In the genomic region with DNA sequence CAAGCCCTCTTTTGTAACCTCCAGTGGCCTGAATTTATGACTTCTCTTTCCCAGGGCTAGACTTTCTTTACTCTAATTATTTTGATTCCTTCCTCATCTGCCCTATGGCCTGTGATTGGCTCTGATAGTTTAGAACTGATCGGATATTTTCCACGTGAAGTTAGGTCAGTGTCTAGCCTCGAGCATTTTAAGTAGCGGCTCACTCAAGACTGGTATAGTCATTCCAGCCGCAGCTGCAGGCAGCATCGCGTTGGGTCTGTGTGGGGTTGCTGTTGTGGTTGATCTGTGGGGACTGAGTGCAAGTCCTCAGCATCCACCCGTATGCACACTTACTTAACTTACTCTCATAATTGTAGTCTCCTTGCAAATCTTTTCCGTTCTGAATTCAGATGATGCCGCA, we compare ENCODE assay signal across 26 cellular contexts.
DNase-seq lines count a peak whose midpoint lies in the region; ATAC-seq, FAIRE-seq and TF ChIP-seq lines count a peak whose summit lies in the region.
"Had no signal": no experiment of that assay in that cellular context is flagged by ENCODE, and none has a peak within 500 bp of the region (broad histone marks: within the 10 kb centered on the region; RNA-seq: fewer than 3 reads in every experiment).

No MANE protein-coding gene starts in this region.

- H3K4me1 ChIP-seq in heart right ventricle (peaks cover 0 to 12% (median 9%) of the 10 kb centered on the region in 9 donors), H1 (replicated peaks in 1 of 4; ENCODE audit: control insufficient read depth in 3 of 4, insufficient read depth in 4 of 4, low read length in 3 of 4) (peaks cover 0 to 4% (median 2%) of the 10 kb centered on the region in 4 experiments; a peak in 3 of 7 replicates), skeletal muscle tissue (ENCODE audit: control insufficient read depth in 3 of 3, insufficient read depth in 3 of 3, low read length in 3 of 3) (peaks cover under 1 to 10% (median 6%) of the 10 kb centered on the region in 3 donors), upper lobe of right lung (no peaks in the 10 kb centered on the region)
- H3K4me1 ChIP-seq: HAP-1 had no signal

- H2AFZ ChIP-seq in H1 (ENCODE audit: low read length), result no peak overlapping the region
- H2AFZ ChIP-seq: GM23338, PC-9 had no signal

- H3K23ac ChIP-seq in H1 (ENCODE audit: insufficient read length), result no peak overlapping the region

- peak overlapping the region; percentile 22 for H4K91ac ChIP-seq in H1 (replicated peaks; ENCODE audit: insufficient read length, low read length)

- ATAC-seq in Right ventricle myocardium inferior (peak; percentile 20), heart right ventricle (no peak), upper lobe of right lung (no peak), HG03565 (IDR thresholded peaks at IDR 0.05; ENCODE audit: unreplicated experiment) (no peak)
- ATAC-seq: GM23338 had no signal

- H3K27me3 ChIP-seq in heart right ventricle, result no peaks in the 10 kb centered on the region
- no peaks in the 10 kb centered on the region for H3K27me3 ChIP-seq in H1 (replicated peaks in 1 of 4; ENCODE audit: control insufficient read depth in 3 of 4, extremely low read depth in 1 of 4, insufficient read depth in 3 of 4, low read length in 3 of 4)
- H3K27me3 ChIP-seq in skeletal muscle tissue (ENCODE audit: control insufficient read depth in 3 of 3, insufficient read depth in 3 of 3, low read length in 3 of 3), result no peaks in the 10 kb centered on the region
- no peaks in the 10 kb centered on the region for H3K27me3 ChIP-seq in upper lobe of right lung

- no peak overlapping the region for H2BK12ac ChIP-seq in H1 (ENCODE audit: low read depth, low read length)

- FAIRE-seq in H1 (lab: Jason Lieb, UNC), result no peak
- FAIRE-seq: GM18507 had no signal

- 93 to 97% methylated on average over 10 of the region's 10 CpGs for WGBS in heart right ventricle, 2 donors
- WGBS in H1 (ENCODE audit: extremely low coverage in 1 of 2, insufficient coverage in 1 of 2, insufficient read length in 1 of 2, insufficient replicate concordance in 2 of 2, low coverage in 1 of 2, low lambda C conversion rate in 2 of 2, missing lambda C conversion rate in 1 of 2), 2 experiments, result 95% methylated on average over 10 of the region's 10 CpGs; no CpG with 5 or more reads in 1 of the 2 experiments

- peaks cover 0 to 15% (median 0%) of the 10 kb centered on the region in 9 donors for H3K36me3 ChIP-seq in heart right ventricle
- H3K36me3 ChIP-seq in H1 (ENCODE audit: control insufficient read depth in 2 of 4, insufficient read depth in 4 of 4, low read length in 3 of 4), result no peaks in the 10 kb centered on the region
- no peaks in the 10 kb centered on the region for H3K36me3 ChIP-seq in skeletal muscle tissue (ENCODE audit: control insufficient read depth in 3 of 3, insufficient read depth in 3 of 3, low read length in 3 of 3)
- no peaks in the 10 kb centered on the region for H3K36me3 ChIP-seq in upper lobe of right lung
- H3K36me3 ChIP-seq: HAP-1 had no signal

- H3K9ac ChIP-seq in H1 (replicated peaks in 1 of 4; ENCODE audit: extremely low read depth in 1 of 4, low read depth in 3 of 4, low read length in 3 of 4), result no peak overlapping the region
- no peak overlapping the region for H3K9ac ChIP-seq in skeletal muscle tissue (ENCODE audit: low read depth in 1 of 3, low read length in 3 of 3)

- DNase-seq in Right ventricle myocardium inferior (ENCODE audit: missing footprints), result no peak
- no peak for DNase-seq in heart right ventricle
- no peak for DNase-seq in H1 (ENCODE audit: low read depth in 1 of 2, low spot score in 2 of 2)
- no peak for DNase-seq in upper lobe of right lung
- DNase-seq in NCI-H1694 treated with DMSO at 0.1 percent for 48 hours (lab: John Stamatoyannopoulos, UW), result no peak
- DNase-seq in NCI-H1105 treated with DMSO at 0.1 percent for 48 hours (lab: John Stamatoyannopoulos, UW), result no peak
- DNase-seq: ACHN, Calu3, DMS153, HFFc6, KBM-7, MM.1S, NCI-H1436, NCI-H187 treated with DMSO at 0.1 percent for 48 hours, NCI-H2107, NCI-H446, NCI-H524 treated with DMSO at 0.1 percent for 48 hours, NCI-H774, PC-9, SHP77 had no signal

- no peak overlapping the region for H3K4me2 ChIP-seq in H1 (ENCODE audit: insufficient read depth in 1 of 2, low read depth in 2 of 2, low read length in 2 of 2)
- H3K4me2 ChIP-seq: GM23338, PC-9 had no signal

- intact Hi-C loops in Right ventricle myocardium inferior (cut with DNase I) (loop anchor here (10.0 kb wide), 1 partner anchor 82 kb away; no protein-coding TSS in a partner anchor), heart right ventricle (cut with DNase I) (loop anchor here in 1 of 10 donors (10.0 kb wide), 1 partner anchor 172 kb away; no protein-coding TSS in a partner anchor), upper lobe of right lung (cut with DNase I) (no loop called here)

- no peak overlapping the region for H3K14ac ChIP-seq in H1 (ENCODE audit: insufficient read length)

- CTCF ChIA-PET in H1 (lab: Charles Lee; ENCODE audit: partially characterized antibody), result interaction anchor here (1.4 kb wide), 1 partner anchor 14 kb away, joined by 4 read pairs; no protein-coding TSS in a partner anchor

- no peak for TF ChIP-seq RAD21 in H1 (IDR thresholded peaks at IDR 0.05 in 1 of 2, conservative IDR thresholded peaks at IDR 0.05 in 1 of 2; ENCODE audit: low read depth in 2 of 2, low read length in 2 of 2)

- no peak overlapping the region for H2BK20ac ChIP-seq in H1 (ENCODE audit: low read length)

- H4K20me1 ChIP-seq in H1 (replicated peaks in 1 of 2; ENCODE audit: control insufficient read depth in 1 of 2, insufficient read depth in 2 of 2, low read length in 2 of 2), result no peaks in the 10 kb centered on the region

- H3K9me3 ChIP-seq in heart right ventricle (no peaks in the 10 kb centered on the region), H1 (ENCODE audit: insufficient read depth in 2 of 2, low read depth in 1 of 2, low read length in 1 of 2) (no peaks in the 10 kb centered on the region), skeletal muscle tissue (ENCODE audit: control insufficient read depth in 3 of 3, low read length in 3 of 3) (no peaks in the 10 kb centered on the region), upper lobe of right lung (no peaks in the 10 kb centered on the region)
- H3K9me3 ChIP-seq: HAP-1 had no signal

- H3K27ac ChIP-seq in heart right ventricle, result peak overlapping the region in 1 of 10 donors; percentile 33
- H3K27ac ChIP-seq in H1 (ENCODE audit: low read depth, low read length), result no peak overlapping the region
- peak overlapping the region; percentile 54 for H3K27ac ChIP-seq in skeletal muscle tissue (ENCODE audit: low read depth, low read length)
- peak overlapping the region; percentile 24 for H3K27ac ChIP-seq in upper lobe of right lung
- H3K27ac ChIP-seq: 22Rv1, PC-9 had no signal

- no peak overlapping the region for H2BK15ac ChIP-seq in H1 (ENCODE audit: low read length)

- TF ChIP-seq EP300 in H1 (IDR thresholded peaks at IDR 0.05; ENCODE audit: borderline replicate concordance in 1 of 2, low read depth in 2 of 2, low read length in 2 of 2), result no peak

- H2BK5ac ChIP-seq in H1 (ENCODE audit: low read depth, low read length), result no peak overlapping the region

- TF ChIP-seq POLR2A in H1 (IDR thresholded peaks at IDR 0.05; ENCODE audit: control extremely low read depth in 1 of 2, low read depth in 2 of 2, low read length in 2 of 2), result no peak

- H4K8ac ChIP-seq in H1 (ENCODE audit: extremely low read depth, insufficient read depth, low read length), result peak overlapping the region; percentile 4; the same call in 1 of the 2 replicates

- H3K18ac ChIP-seq in H1 (ENCODE audit: extremely low read depth, low read length), result no peak overlapping the region

- no peak overlapping the region for H3K56ac ChIP-seq in H1 (replicated peaks; ENCODE audit: insufficient read length, low read depth, low read length)

- no peak overlapping the region for H4K5ac ChIP-seq in H1 (ENCODE audit: insufficient read length, low read depth, low read length)

- POLR2A ChIA-PET in H1 (lab: Charles Lee; ENCODE audit: partially characterized antibody), result no interaction called here

- no peak overlapping the region for H2AK5ac ChIP-seq in H1 (ENCODE audit: low read depth, low read length)

- H3K79me1 ChIP-seq in H1 (ENCODE audit: low read depth, low read length), result no peaks in the 10 kb centered on the region

- no peak overlapping the region for H3K4ac ChIP-seq in H1 (replicated peaks; ENCODE audit: insufficient read length, low read depth, low read length)

- H3K79me2 ChIP-seq in H1 (ENCODE audit: control insufficient read depth in 1 of 2, insufficient read depth in 2 of 2, low read length in 2 of 2), result no peaks in the 10 kb centered on the region

- H3K23me2 ChIP-seq in H1 (ENCODE audit: low read depth, low read length), result no peaks in the 10 kb centered on the region; the same call in 1 of the 2 replicates

- H3K4me3 ChIP-seq in heart right ventricle (no peak overlapping the region), H1 (ENCODE audit: extremely low read depth in 1 of 4, insufficient read depth in 2 of 4, low read depth in 3 of 4, low read length in 4 of 4) (no peak overlapping the region), skeletal muscle tissue (ENCODE audit: low read length in 3 of 3) (no peak overlapping the region), upper lobe of right lung (no peak overlapping the region)
- H3K4me3 ChIP-seq: GM23338, HAP-1, PC-9 had no signal

- TF ChIP-seq CTCF in heart right ventricle (IDR thresholded peaks at IDR 0.05), result no peak
- TF ChIP-seq CTCF in H1 (IDR thresholded peaks at IDR 0.05; ENCODE audit: control extremely low read depth in 1 of 3, insufficient read depth in 1 of 3, low read depth in 1 of 3, low read length in 3 of 3), result no peak
- no peak for TF ChIP-seq CTCF in upper lobe of right lung (IDR thresholded peaks at IDR 0.05)

- H2BK120ac ChIP-seq in H1 (replicated peaks; ENCODE audit: low read depth, low read length), result no peak overlapping the region

TF ChIP-seq in H1, 55 proteins besides CTCF, POLR2A, EP300 and RAD21:
- TF ChIP-seq CBX8 (IDR thresholded peaks at IDR 0.05; ENCODE audit: borderline replicate concordance, low read depth, low read length) (no peak), BRCA1 (IDR thresholded peaks at IDR 0.05; ENCODE audit: low read depth, low read length) (no peak), JUND (IDR thresholded peaks at IDR 0.05; ENCODE audit: low read length) (no peak), FOSL1 (IDR thresholded peaks at IDR 0.05; ENCODE audit: insufficient read depth, low read depth, low read length) (no peak), POLR2AphosphoS5 (IDR thresholded peaks at IDR 0.05; ENCODE audit: low read depth, low read length) (no peak), RFX5 (IDR thresholded peaks at IDR 0.05; ENCODE audit: borderline replicate concordance, low read depth, low read length) (no peak), SP1 (IDR thresholded peaks at IDR 0.05; ENCODE audit: low read depth, low read length) (no peak), EGR1 (IDR thresholded peaks at IDR 0.05; ENCODE audit: borderline replicate concordance, low read depth, low read length) (no peak), RNF2 (IDR thresholded peaks at IDR 0.05; ENCODE audit: borderline replicate concordance, low read depth, low read length, missing control alignments, poor library complexity, severe bottlenecking) (no peak), CHD1 (IDR thresholded peaks at IDR 0.05; ENCODE audit: low read depth, low read length) (no peak)
